2 cellular contexts compared by ENCODE assay signal in the genomic region with DNA sequence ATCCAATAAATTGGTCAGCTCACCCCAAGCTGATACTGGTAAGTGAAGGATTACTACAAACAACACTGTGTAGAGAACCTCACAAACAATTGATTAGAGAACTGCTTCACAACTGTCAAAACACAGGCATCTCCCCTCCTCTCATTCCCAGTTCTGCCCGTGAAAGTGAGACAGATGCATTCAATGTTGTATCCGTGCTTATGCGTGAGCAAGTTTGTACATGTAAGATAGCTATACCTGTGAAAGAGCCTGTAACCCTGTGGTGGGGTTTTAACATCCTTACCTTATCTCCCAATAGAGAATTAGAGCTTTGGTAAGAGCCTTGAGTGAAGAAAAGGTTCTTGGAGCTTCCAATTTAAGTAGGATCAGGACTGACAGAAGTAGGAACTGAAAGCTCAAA.
TF ChIP-seq lines count a peak whose summit lies in the region.

No MANE protein-coding gene starts in this region.

TF ChIP-seq in SK-N-SH, 30 proteins besides CTCF, POLR2A, EP300 and RAD21 (continued from another document):
- no peak for TF ChIP-seq YY1 (IDR thresholded peaks at IDR 0.05; ENCODE audit: low read depth)
- TF ChIP-seq, protein P1, sequence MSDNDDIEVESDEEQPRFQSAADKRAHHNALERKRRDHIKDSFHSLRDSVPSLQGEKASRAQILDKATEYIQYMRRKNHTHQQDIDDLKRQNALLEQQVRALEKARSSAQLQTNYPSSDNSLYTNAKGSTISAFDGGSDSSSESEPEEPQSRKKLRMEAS (IDR thresholded peaks at IDR 0.05; ENCODE audit: low read depth): no peak
- TF ChIP-seq MEF2A (IDR thresholded peaks at IDR 0.05; ENCODE audit: borderline replicate concordance, low read depth): no peak
- TF ChIP-seq, protein P2, sequence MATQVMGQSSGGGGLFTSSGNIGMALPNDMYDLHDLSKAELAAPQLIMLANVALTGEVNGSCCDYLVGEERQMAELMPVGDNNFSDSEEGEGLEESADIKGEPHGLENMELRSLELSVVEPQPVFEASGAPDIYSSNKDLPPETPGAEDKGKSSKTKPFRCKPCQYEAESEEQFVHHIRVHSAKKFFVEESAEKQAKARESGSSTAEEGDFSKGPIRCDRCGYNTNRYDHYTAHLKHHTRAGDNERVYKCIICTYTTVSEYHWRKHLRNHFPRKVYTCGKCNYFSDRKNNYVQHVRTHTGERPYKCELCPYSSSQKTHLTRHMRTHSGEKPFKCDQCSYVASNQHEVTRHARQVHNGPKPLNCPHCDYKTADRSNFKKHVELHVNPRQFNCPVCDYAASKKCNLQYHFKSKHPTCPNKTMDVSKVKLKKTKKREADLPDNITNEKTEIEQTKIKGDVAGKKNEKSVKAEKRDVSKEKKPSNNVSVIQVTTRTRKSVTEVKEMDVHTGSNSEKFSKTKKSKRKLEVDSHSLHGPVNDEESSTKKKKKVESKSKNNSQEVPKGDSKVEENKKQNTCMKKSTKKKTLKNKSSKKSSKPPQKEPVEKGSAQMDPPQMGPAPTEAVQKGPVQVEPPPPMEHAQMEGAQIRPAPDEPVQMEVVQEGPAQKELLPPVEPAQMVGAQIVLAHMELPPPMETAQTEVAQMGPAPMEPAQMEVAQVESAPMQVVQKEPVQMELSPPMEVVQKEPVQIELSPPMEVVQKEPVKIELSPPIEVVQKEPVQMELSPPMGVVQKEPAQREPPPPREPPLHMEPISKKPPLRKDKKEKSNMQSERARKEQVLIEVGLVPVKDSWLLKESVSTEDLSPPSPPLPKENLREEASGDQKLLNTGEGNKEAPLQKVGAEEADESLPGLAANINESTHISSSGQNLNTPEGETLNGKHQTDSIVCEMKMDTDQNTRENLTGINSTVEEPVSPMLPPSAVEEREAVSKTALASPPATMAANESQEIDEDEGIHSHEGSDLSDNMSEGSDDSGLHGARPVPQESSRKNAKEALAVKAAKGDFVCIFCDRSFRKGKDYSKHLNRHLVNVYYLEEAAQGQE (IDR thresholded peaks at IDR 0.05; ENCODE audit: low read depth, low read length): no peak
- no peak for TF ChIP-seq RXRA (IDR thresholded peaks at IDR 0.05; ENCODE audit: borderline replicate concordance, low read depth)
- no peak for TF ChIP-seq JUND (IDR thresholded peaks at IDR 0.05)
- TF ChIP-seq ELF1 (IDR thresholded peaks at IDR 0.05): no peak
- TF ChIP-seq NFIC (IDR thresholded peaks at IDR 0.05; ENCODE audit: borderline replicate concordance): no peak
- TF ChIP-seq FOXJ3 (CRISPR knock-in tag; IDR thresholded peaks at IDR 0.05): no peak
TF ChIP-seq in SK-N-SH: peak in this region for 0.

TF ChIP-seq in SK-N-SH treated with all-trans-retinoic acid at 6 μM for 48 hours, 23 proteins besides CTCF, POLR2A, EP300 and RAD21 (continued from another document):
- TF ChIP-seq PPARA (CRISPR knock-in tag; IDR thresholded peaks at IDR 0.05; ENCODE audit: borderline replicate concordance): no peak
- TF ChIP-seq ESRRG (CRISPR knock-in tag; IDR thresholded peaks at IDR 0.05): no peak
- no peak for TF ChIP-seq GLIS3 (CRISPR knock-in tag; IDR thresholded peaks at IDR 0.05)
- TF ChIP-seq, protein P3, sequence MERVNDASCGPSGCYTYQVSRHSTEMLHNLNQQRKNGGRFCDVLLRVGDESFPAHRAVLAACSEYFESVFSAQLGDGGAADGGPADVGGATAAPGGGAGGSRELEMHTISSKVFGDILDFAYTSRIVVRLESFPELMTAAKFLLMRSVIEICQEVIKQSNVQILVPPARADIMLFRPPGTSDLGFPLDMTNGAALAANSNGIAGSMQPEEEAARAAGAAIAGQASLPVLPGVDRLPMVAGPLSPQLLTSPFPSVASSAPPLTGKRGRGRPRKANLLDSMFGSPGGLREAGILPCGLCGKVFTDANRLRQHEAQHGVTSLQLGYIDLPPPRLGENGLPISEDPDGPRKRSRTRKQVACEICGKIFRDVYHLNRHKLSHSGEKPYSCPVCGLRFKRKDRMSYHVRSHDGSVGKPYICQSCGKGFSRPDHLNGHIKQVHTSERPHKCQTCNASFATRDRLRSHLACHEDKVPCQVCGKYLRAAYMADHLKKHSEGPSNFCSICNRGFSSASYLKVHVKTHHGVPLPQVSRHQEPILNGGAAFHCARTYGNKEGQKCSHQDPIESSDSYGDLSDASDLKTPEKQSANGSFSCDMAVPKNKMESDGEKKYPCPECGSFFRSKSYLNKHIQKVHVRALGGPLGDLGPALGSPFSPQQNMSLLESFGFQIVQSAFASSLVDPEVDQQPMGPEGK (CRISPR knock-in tag; IDR thresholded peaks at IDR 0.05; ENCODE audit: borderline replicate concordance): no peak
- TF ChIP-seq CSDC2 (CRISPR knock-in tag; IDR thresholded peaks at IDR 0.05): no peak
